10 cellular contexts compared by ENCODE assay signal in genomic region chr9:129322022-129322621, GRCh38.
DNase-seq lines count a peak whose midpoint lies in the region; ATAC-seq and TF ChIP-seq lines count a peak whose summit lies in the region.
"Had no signal": no experiment of that assay in that cellular context is flagged by ENCODE, and none has a peak within 500 bp of the region (broad histone marks: within the 10 kb centered on the region; RNA-seq: fewer than 3 reads in every experiment).

No MANE protein-coding gene starts in this region.

- peaks cover 46 to 71% (median 55%) of the 10 kb centered on the region in 10 experiments for H3K4me1 ChIP-seq in BLaER1 treated with 17β-estradiol and CSF1 and Interleukin-3, amounts not matched to agents 10 nM and 100 nM
- peaks cover 23% of the 10 kb centered on the region for H3K4me1 ChIP-seq in psoas muscle

- CTCF ChIA-PET in RWPE1 (lab: Yijun Ruan, JAX): interaction anchor here (1.0 to 1.1 kb wide), 2 partner anchors 10 to 179 kb away, joined by 3 read pairs; no protein-coding TSS in a partner anchor

- H3K27me3 ChIP-seq in BLaER1 treated with 17β-estradiol and CSF1 and Interleukin-3, amounts not matched to agents 10 nM and 100 nM: no peaks in the 10 kb centered on the region
- H3K27me3 ChIP-seq in psoas muscle (ENCODE audit: insufficient read depth in 3 of 3, low read length in 2 of 3): no peaks in the 10 kb centered on the region

- H3K4me1 Mint-ChIP-seq in glutamatergic neuron (ENCODE audit: low read depth, unreplicated experiment): peaks cover 18% of the 10 kb centered on the region

- peaks cover 3% of the 10 kb centered on the region for H3K27me3 Mint-ChIP-seq in glutamatergic neuron (ENCODE audit: unreplicated experiment)

- peak overlapping the region; percentile 72 to 98 (median 96); a peak in 21 of 22 replicates for H3K4me2 ChIP-seq in BLaER1 treated with 17β-estradiol and CSF1 and Interleukin-3, amounts not matched to agents 10 nM and 100 nM

- H3K27ac Mint-ChIP-seq in glutamatergic neuron (ENCODE audit: unreplicated experiment): no peak overlapping the region
- H3K27ac Mint-ChIP-seq: T-helper 2 cell treated with Interferon-gamma antibody and Interleukin-4, amounts not matched to agents 5 μg/mL and 100 μg/mL, for 36 hours had no signal

- H3K27ac ChIP-seq in BLaER1 treated with 17β-estradiol and CSF1 and Interleukin-3, amounts not matched to agents 10 nM and 100 nM: peak overlapping the region in 3 of 11 experiments; percentile 56 to 78 (median 70); a peak in 2 of 22 replicates
- H3K27ac ChIP-seq in RWPE1 (peak overlapping the region; percentile 72), psoas muscle (peak overlapping the region; percentile 73)

- H3K9me3 Mint-ChIP-seq in glutamatergic neuron (ENCODE audit: unreplicated experiment): peaks cover 4% of the 10 kb centered on the region
- H3K9me3 Mint-ChIP-seq: T-helper 2 cell treated with Interferon-gamma antibody and Interleukin-4, amounts not matched to agents 5 μg/mL and 100 μg/mL, for 36 hours had no signal

- DNase-seq in RWPE1 (ENCODE audit: low spot score): no peak
- DNase-seq in glutamatergic neuron: no peak
- DNase-seq in psoas muscle: peak in 1 of 2 donors; percentile 45
- no peak for DNase-seq in NAMALWA (ENCODE audit: low spot score)
- no peak for DNase-seq in DMS79 (lab: John Stamatoyannopoulos, UW)
- DNase-seq: effector memory CD4-positive, alpha-beta T cell had no signal

- peak overlapping the region; percentile 52 for H3K4me3 Mint-ChIP-seq in glutamatergic neuron (ENCODE audit: unreplicated experiment)

- POLR2A ChIA-PET in RWPE1 (lab: Yijun Ruan, JAX; ENCODE audit: low non-redundant PET): interaction anchor here (1.0 to 1.2 kb wide), 2 partner anchors 10 to 144 kb away, joined by 3 to 4 read pairs; partner anchors contain the start of gene IER5L

- peak overlapping the region in 4 of 11 experiments; percentile 71 to 81 (median 76); a peak in 7 of 22 replicates for H3K9ac ChIP-seq in BLaER1 treated with 17β-estradiol and CSF1 and Interleukin-3, amounts not matched to agents 10 nM and 100 nM

- ATAC-seq in psoas muscle (no peak), GM19324 (IDR thresholded peaks at IDR 0.05; ENCODE audit: low FRiP score, unreplicated experiment) (no peak), GM18511 (IDR thresholded peaks at IDR 0.05; ENCODE audit: unreplicated experiment) (no peak)

- 95 to 96% (median 95%) methylated on average over 7 of the region's 7 CpGs for WGBS in psoas muscle, 3 donors

- intact Hi-C loops in psoas muscle (cut with DNase I): no loop called here

- TF ChIP-seq CTCF in RWPE1 (conservative IDR thresholded peaks at IDR 0.05; ENCODE audit: low read depth) (no peak), glutamatergic neuron (IDR thresholded peaks at IDR 0.05; ENCODE audit: partially characterized antibody, unreplicated experiment) (no peak), psoas muscle (IDR thresholded peaks at IDR 0.05) (no peak)

- H3K36me3 ChIP-seq in BLaER1 treated with 17β-estradiol and CSF1 and Interleukin-3, amounts not matched to agents 10 nM and 100 nM: no peaks in the 10 kb centered on the region
- no peaks in the 10 kb centered on the region for H3K36me3 ChIP-seq in psoas muscle (ENCODE audit: insufficient read depth in 1 of 2, low read depth in 1 of 2)

- H3K9me3 ChIP-seq in BLaER1 treated with 17β-estradiol and CSF1 and Interleukin-3, amounts not matched to agents 10 nM and 100 nM (replicated peaks in 1 of 11): no peaks in the 10 kb centered on the region
- H3K9me3 ChIP-seq in psoas muscle: no peaks in the 10 kb centered on the region

- no peaks in the 10 kb centered on the region for H3K36me3 Mint-ChIP-seq in glutamatergic neuron (ENCODE audit: unreplicated experiment)

- H4K20me1 ChIP-seq in BLaER1 treated with 17β-estradiol and CSF1 and Interleukin-3, amounts not matched to agents 10 nM and 100 nM: no peaks in the 10 kb centered on the region

- peak overlapping the region in 2 of 10 experiments; percentile 52 to 54; a peak in 2 of 20 replicates for H3K4me3 ChIP-seq in BLaER1 treated with 17β-estradiol and CSF1 and Interleukin-3, amounts not matched to agents 10 nM and 100 nM
- H3K4me3 ChIP-seq in psoas muscle: no peak overlapping the region
